7 cellular contexts compared by ENCODE assay signal in genomic region chr4:101730291-101731117, GRCh38.
DNase-seq lines count a peak whose midpoint lies in the region; FAIRE-seq and TF ChIP-seq lines count a peak whose summit lies in the region.

No MANE protein-coding gene starts in this region.

- peak; percentile 75 to 79 for DNase-seq in HAP-1 (ENCODE audit: low spot score in 2 of 2)
- DNase-seq in SW480 (ENCODE audit: low spot score), result peak; percentile 60
- DNase-seq in astrocyte (ENCODE audit: low read depth), result peak; percentile 66
- DNase-seq in iPS DF 4.7 (ENCODE audit: extremely low read depth, low spot score), result peak; percentile 69
- peak; percentile 23 for DNase-seq in stimulated activated CD4-positive, alpha-beta T cell treated with anti-CD3 and anti-CD28 coated beads, Interleukin-12 subunit alpha, Interleukin-12 subunit beta, amount 100 ng/mL, for 4 hours

- H4K20me1 ChIP-seq in Loucy (ENCODE audit: insufficient read depth, low read length, poor library complexity, severe bottlenecking) (no peaks in the 10 kb centered on the region), astrocyte (ENCODE audit: insufficient read depth, low read length) (no peaks in the 10 kb centered on the region)

- no peak overlapping the region for H3K27ac ChIP-seq in astrocyte (ENCODE audit: low read depth, low read length)

- H3K4me2 ChIP-seq in Loucy (ENCODE audit: low read depth, low read length, poor library complexity, severe bottlenecking) (no peak overlapping the region), astrocyte (ENCODE audit: low read length) (no peak overlapping the region)

- H3K9me3 ChIP-seq in HAP-1, result no peaks in the 10 kb centered on the region
- no peaks in the 10 kb centered on the region for H3K9me3 ChIP-seq in Loucy (ENCODE audit: insufficient read depth, low read depth, low read length)
- no peaks in the 10 kb centered on the region for H3K9me3 ChIP-seq in astrocyte (ENCODE audit: insufficient read depth, low read depth, low read length)

- H3K9me2 ChIP-seq in Loucy (replicated peaks; ENCODE audit: low read depth, low read length), result no peaks in the 10 kb centered on the region

- no peak for FAIRE-seq in astrocyte (lab: Jason Lieb, UNC)

- TF ChIP-seq CTCF in GM12874 (IDR thresholded peaks at IDR 0.05; ENCODE audit: insufficient read depth, low read depth, low read length), result peak; percentile 57
- peak; percentile 83 for TF ChIP-seq CTCF in Loucy (conservative IDR thresholded peaks at IDR 0.05; ENCODE audit: low read length)
- TF ChIP-seq CTCF in astrocyte (IDR thresholded peaks at IDR 0.05; ENCODE audit: insufficient read depth, low read depth, low read length), result peak; percentile 64

- H3K36me3 ChIP-seq in HAP-1 (replicated peaks) (no peaks in the 10 kb centered on the region), Loucy (ENCODE audit: insufficient read depth, low read length) (no peaks in the 10 kb centered on the region), astrocyte (ENCODE audit: insufficient read depth, low read length) (no peaks in the 10 kb centered on the region)

- no peak overlapping the region for H3K4me3 Mint-ChIP-seq in astrocyte (ENCODE audit: unreplicated experiment)

- in situ Hi-C loops in HAP-1 (cut with MboI; ENCODE audit: low sequenced_read_pairs), result no loop called here

- no peaks in the 10 kb centered on the region for H3K4me1 Mint-ChIP-seq in astrocyte (ENCODE audit: low read depth, unreplicated experiment)

- H3F3A ChIP-seq in Loucy (ENCODE audit: low read depth), result no peaks in the 10 kb centered on the region

- no peaks in the 10 kb centered on the region for H3K27me3 Mint-ChIP-seq in astrocyte (ENCODE audit: low read depth, unreplicated experiment)

- H3K27me3 ChIP-seq in HAP-1 (ENCODE audit: low read depth) (no peaks in the 10 kb centered on the region), Loucy (ENCODE audit: insufficient read depth, low read length, poor library complexity, severe bottlenecking) (no peaks in the 10 kb centered on the region), astrocyte (ENCODE audit: insufficient read depth, low read length) (no peaks in the 10 kb centered on the region)

- H3K9ac ChIP-seq in Loucy (ENCODE audit: low read depth, low read length, poor library complexity, severe bottlenecking) (no peak overlapping the region), astrocyte (ENCODE audit: low read length) (no peak overlapping the region)

- H3K36me3 Mint-ChIP-seq in astrocyte (ENCODE audit: low read depth, unreplicated experiment), result no peaks in the 10 kb centered on the region

- H2AFZ ChIP-seq in Loucy (ENCODE audit: low read length) (peak overlapping the region; percentile 28), astrocyte (ENCODE audit: low read depth, low read length) (no peak overlapping the region)

- H3K4me3 ChIP-seq in HAP-1, result no peak overlapping the region
- no peak overlapping the region for H3K4me3 ChIP-seq in Loucy (ENCODE audit: low read length, poor library complexity, severe bottlenecking)
- no peak overlapping the region for H3K4me3 ChIP-seq in astrocyte (ENCODE audit: insufficient read depth, low read depth, low read length)

- H3K4me1 ChIP-seq in HAP-1 (no peaks in the 10 kb centered on the region), Loucy (ENCODE audit: insufficient read depth, low read length, poor library complexity, severe bottlenecking) (no peaks in the 10 kb centered on the region), astrocyte (ENCODE audit: insufficient read depth, low read length) (no peaks in the 10 kb centered on the region)

- no peak overlapping the region for H3K27ac Mint-ChIP-seq in astrocyte (ENCODE audit: unreplicated experiment)

- H3K79me2 ChIP-seq in Loucy (ENCODE audit: insufficient read depth, low read length) (no peaks in the 10 kb centered on the region), astrocyte (ENCODE audit: insufficient read depth, low read length) (no peaks in the 10 kb centered on the region)

- H3K9me3 Mint-ChIP-seq in astrocyte (ENCODE audit: unreplicated experiment), result no peaks in the 10 kb centered on the region

Comparison
In these comparisons a context has a peak if more than half of its experiments do, and no peak if none do; other contexts are left out.
1. DNase-seq: peak in every context shown above with its lines; median percentile 77 in HAP-1; 69 in iPS DF 4.7; 66 in astrocyte; 60 in SW480; 23 in stimulated activated CD4-positive, alpha-beta T cell treated with anti-CD3 and anti-CD28 coated beads, Interleukin-12 subunit alpha, Interleukin-12 subunit beta, amount 100 ng/mL, for 4 hours.